Comparison of ENCODE assay signal across 21 cellular contexts in the genomic region with DNA sequence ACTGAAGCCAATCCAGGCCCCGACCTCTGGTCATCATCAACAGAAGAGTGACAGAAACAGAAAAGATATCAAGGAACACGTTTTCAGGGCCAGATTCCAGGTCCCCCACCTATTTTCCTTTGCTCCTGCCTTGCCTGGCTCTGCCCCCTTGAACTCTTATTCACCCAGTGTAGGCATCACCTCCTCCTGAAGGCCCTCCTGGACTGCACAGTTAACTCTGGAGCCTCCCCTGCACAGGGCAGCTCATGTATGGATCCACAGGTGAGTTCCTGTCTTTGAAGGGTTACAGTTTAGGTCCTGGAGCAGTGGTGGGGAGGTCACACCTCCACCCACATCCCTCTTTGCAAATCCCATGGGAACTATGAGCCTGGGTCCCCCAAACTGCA.
"Had no signal": no experiment of that assay in that cellular context is flagged by ENCODE, and none has a peak within 500 bp of the region (broad histone marks: within the 10 kb centered on the region; RNA-seq: fewer than 3 reads in every experiment).

No MANE protein-coding gene starts in this region.

- H3K27me3 Mint-ChIP-seq: activated T-helper 17 cell treated with anti-CD3 and anti-CD28 coated beads, Interleukin-2, amount 50 U/mL, for 72 hours had no signal

- H3K9me3 Mint-ChIP-seq: activated CD4-positive, alpha-beta memory T cell treated with anti-CD3 and anti-CD28 coated beads, Interleukin-2, amount 10 ng/mL, durations not matched to agents 7 days and 5 days; activated CD4-positive, alpha-beta T cell treated with anti-CD3 and anti-CD28 coated beads, Interleukin-2, amount 10 ng/mL, durations not matched to agents 7 days and 5 days; activated naive CD4-positive, alpha-beta T cell treated with anti-CD3 and anti-CD28 coated beads for 36 hours; activated T-helper 17 cell treated with anti-CD3 and anti-CD28 coated beads, Interleukin-2, amount 50 U/mL, for 72 hours; central memory CD8-positive, alpha-beta T cell; T-helper 1 cell treated with Interleukin-12 subunit alpha and Interleukin-12 subunit beta and Interleukin-4 antibody, amounts not matched to agents 30 μg/mL and 1 μg/mL, for 36 hours had no signal

- H3K27ac Mint-ChIP-seq: activated B cell treated with CpG ODN at 0.5 μM for 24 hours; activated CD4-positive, alpha-beta memory T cell treated with anti-CD3 and anti-CD28 coated beads, Interleukin-2, amount 10 ng/mL, durations not matched to agents 7 days and 5 days; activated CD4-positive, alpha-beta T cell treated with anti-CD3 and anti-CD28 coated beads, Interleukin-2, amount 10 ng/mL, durations not matched to agents 7 days and 5 days; activated naive CD4-positive, alpha-beta T cell treated with anti-CD3 and anti-CD28 coated beads for 36 hours; activated naive CD8-positive, alpha-beta T cell; activated T-helper 17 cell treated with anti-CD3 and anti-CD28 coated beads, Interleukin-2, amount 50 U/mL, for 72 hours; T-helper 1 cell treated with Interleukin-12 subunit alpha and Interleukin-12 subunit beta and Interleukin-4 antibody, amounts not matched to agents 30 μg/mL and 1 μg/mL, for 36 hours had no signal

- H3K4me3 Mint-ChIP-seq: activated B cell treated with CpG ODN at 0.5 μM for 24 hours; activated CD4-positive, alpha-beta memory T cell treated with anti-CD3 and anti-CD28 coated beads, Interleukin-2, amount 10 ng/mL, durations not matched to agents 7 days and 5 days; activated CD4-positive, alpha-beta T cell treated with anti-CD3 and anti-CD28 coated beads, Interleukin-2, amount 10 ng/mL, durations not matched to agents 7 days and 5 days; activated naive CD4-positive, alpha-beta T cell treated with anti-CD3 and anti-CD28 coated beads for 36 hours; activated naive CD8-positive, alpha-beta T cell; activated T-helper 17 cell treated with anti-CD3 and anti-CD28 coated beads, Interleukin-2, amount 50 U/mL, for 72 hours; brain; central memory CD8-positive, alpha-beta T cell; T-helper 1 cell treated with Interleukin-12 subunit alpha and Interleukin-12 subunit beta and Interleukin-4 antibody, amounts not matched to agents 30 μg/mL and 1 μg/mL, for 36 hours had no signal

- ATAC-seq: activated T-helper 17 cell treated with anti-CD3 and anti-CD28 coated beads, Interleukin-2, amount 50 U/mL, for 72 hours; Panc1; Right ventricle myocardium inferior had no signal

- H3K4me3 ChIP-seq: SK-N-MC had no signal

- H3K36me3 Mint-ChIP-seq: activated naive CD8-positive, alpha-beta T cell; brain had no signal

- H3K27ac ChIP-seq: SK-N-MC had no signal

- DNase-seq: activated B cell treated with CpG ODN at 0.5 μM for 24 hours; activated CD4-positive, alpha-beta memory T cell treated with anti-CD3 and anti-CD28 coated beads, Interleukin-2, amount 10 ng/mL, durations not matched to agents 7 days and 5 days; activated CD4-positive, alpha-beta T cell treated with anti-CD3 and anti-CD28 coated beads, Interleukin-2, amount 10 ng/mL, durations not matched to agents 7 days and 5 days; activated gamma-delta T cell; activated naive CD4-positive, alpha-beta T cell treated with anti-CD3 and anti-CD28 coated beads for 36 hours; activated T-cell treated with anti-CD3 and anti-CD28 coated beads for 4 hours; activated T-cell treated with anti-CD3 and anti-CD28 coated beads, Interleukin-2, amount 50 U/mL, for 48 hours; KG1; NCI-H1930; NCI-H2227 treated with DMSO at 0.1 percent for 48 hours; NCI-H526 treated with DMSO at 0.1 percent for 48 hours; OCI-M1; T-helper 9 cell had no signal

- H3K4me1 Mint-ChIP-seq: activated CD4-positive, alpha-beta T cell treated with anti-CD3 and anti-CD28 coated beads, Interleukin-2, amount 10 ng/mL, durations not matched to agents 7 days and 5 days; brain had no signal
